ENCODE assay signal across 25 cellular contexts in genomic region chr3:30146978-30147377, GRCh38.
DNase-seq lines count a peak whose midpoint lies in the region; ATAC-seq, FAIRE-seq and TF ChIP-seq lines count a peak whose summit lies in the region.
"Had no signal": no experiment of that assay in that cellular context is flagged by ENCODE, and none has a peak within 500 bp of the region (broad histone marks: within the 10 kb centered on the region; RNA-seq: fewer than 3 reads in every experiment).

No MANE protein-coding gene starts in this region.

- peaks cover 2% of the 10 kb centered on the region for H3K9me3 Mint-ChIP-seq in astrocyte (ENCODE audit: unreplicated experiment)
- peaks cover 2% of the 10 kb centered on the region for H3K9me3 Mint-ChIP-seq in glutamatergic neuron (ENCODE audit: unreplicated experiment)
- no peaks in the 10 kb centered on the region for H3K9me3 Mint-ChIP-seq in CD14-positive monocyte
- no peaks in the 10 kb centered on the region for H3K9me3 Mint-ChIP-seq in activated naive CD8-positive, alpha-beta T cell treated with anti-CD3 and anti-CD28 coated beads for 36 hours

- H3F3A ChIP-seq in neural cell (ENCODE audit: insufficient read depth, low read length, poor library complexity, severe bottlenecking) = no peaks in the 10 kb centered on the region

- TF ChIP-seq RAD21 in A549 (conservative IDR thresholded peaks at IDR 0.05 in 1 of 2, IDR thresholded peaks at IDR 0.05 in 1 of 2) (no peak), neural cell (conservative IDR thresholded peaks at IDR 0.05) (no peak)

- H3K4me1 Mint-ChIP-seq in astrocyte (ENCODE audit: low read depth, unreplicated experiment) (peaks cover 3% of the 10 kb centered on the region), glutamatergic neuron (ENCODE audit: low read depth, unreplicated experiment) (peaks cover 7% of the 10 kb centered on the region), CD14-positive monocyte (no peaks in the 10 kb centered on the region)
- no peaks in the 10 kb centered on the region for H3K4me1 Mint-ChIP-seq in activated naive CD8-positive, alpha-beta T cell treated with anti-CD3 and anti-CD28 coated beads for 36 hours

- H3K4me3 ChIP-seq in A549 = no peak overlapping the region
- no peak overlapping the region for H3K4me3 ChIP-seq in GM12865 (ENCODE audit: low read depth, low read length)
- H3K4me3 ChIP-seq in astrocyte (ENCODE audit: insufficient read depth, low read depth, low read length) = no peak overlapping the region
- H3K4me3 ChIP-seq in neural cell (ENCODE audit: low read length) = no peak overlapping the region
- H3K4me3 ChIP-seq: GM23248, Peyer's patch, SK-N-MC had no signal

- H3K36me3 ChIP-seq in astrocyte (ENCODE audit: insufficient read depth, low read length) (no peaks in the 10 kb centered on the region), neural cell (ENCODE audit: insufficient read depth, low read length) (no peaks in the 10 kb centered on the region)
- H3K36me3 ChIP-seq: Peyer's patch had no signal

- TF ChIP-seq CTCF in A549 (IDR thresholded peaks at IDR 0.05) (no peak), GM12865 (IDR thresholded peaks at IDR 0.05; ENCODE audit: insufficient read depth, low read depth, low read length, missing control alignments) (no peak), astrocyte (IDR thresholded peaks at IDR 0.05; ENCODE audit: insufficient read depth, low read depth, low read length) (no peak), neural cell (IDR thresholded peaks at IDR 0.05; ENCODE audit: poor library complexity, severe bottlenecking) (no peak), glutamatergic neuron (IDR thresholded peaks at IDR 0.05; ENCODE audit: partially characterized antibody, unreplicated experiment) (no peak), CD14-positive monocyte (IDR thresholded peaks at IDR 0.05) (no peak)

- no peaks in the 10 kb centered on the region for H3K9me3 ChIP-seq in A549
- no peaks in the 10 kb centered on the region for H3K9me3 ChIP-seq in astrocyte (ENCODE audit: insufficient read depth, low read depth, low read length)
- H3K9me3 ChIP-seq in neural cell (ENCODE audit: low read length) = no peaks in the 10 kb centered on the region
- H3K9me3 ChIP-seq: Peyer's patch had no signal

- H3K4me3 Mint-ChIP-seq in astrocyte (ENCODE audit: unreplicated experiment) (no peak overlapping the region), glutamatergic neuron (ENCODE audit: unreplicated experiment) (no peak overlapping the region), CD14-positive monocyte (no peak overlapping the region)
- no peak overlapping the region for H3K4me3 Mint-ChIP-seq in activated naive CD8-positive, alpha-beta T cell treated with anti-CD3 and anti-CD28 coated beads for 36 hours

- DNase-seq in A549 (ENCODE audit: low read depth in 1 of 2, low spot score in 1 of 2) = no peak
- DNase-seq in GM12865 (ENCODE audit: low read depth) = peak; percentile 33
- peak; percentile 24 for DNase-seq in astrocyte (ENCODE audit: low read depth)
- DNase-seq in glutamatergic neuron = no peak
- no peak for DNase-seq in CD14-positive monocyte (ENCODE audit: low spot score)
- DNase-seq in activated naive CD8-positive, alpha-beta T cell treated with anti-CD3 and anti-CD28 coated beads for 36 hours = no peak
- DNase-seq: ACHN; AML-193; GDM1; GM23248; MM.1S; NCI-H1092; NCI-H1436 treated with DMSO at 0.1 percent for 48 hours; NCI-H2029; NCI-H2171 treated with DMSO at 0.1 percent for 48 hours; NCI-H446; NCI-H748 treated with DMSO at 0.1 percent for 48 hours; NK-92 treated with Interleukin-12 subunit alpha and Interleukin-12 subunit beta, amount 100 ng/mL, for 24 hours; Peyer's patch had no signal

- H3K27me3 Mint-ChIP-seq in astrocyte (ENCODE audit: low read depth, unreplicated experiment) (no peaks in the 10 kb centered on the region), glutamatergic neuron (ENCODE audit: unreplicated experiment) (peaks cover 1% of the 10 kb centered on the region), CD14-positive monocyte (ENCODE audit: low read depth in 3 of 3) (no peaks in the 10 kb centered on the region)
- no peaks in the 10 kb centered on the region for H3K27me3 Mint-ChIP-seq in activated naive CD8-positive, alpha-beta T cell treated with anti-CD3 and anti-CD28 coated beads for 36 hours

- peak; percentile 23 for FAIRE-seq in A549 (lab: Jason Lieb, UNC)
- FAIRE-seq in astrocyte (lab: Jason Lieb, UNC) = no peak
- FAIRE-seq: GM19239 had no signal

- ATAC-seq in A549 = no peak
- ATAC-seq: HCT116, Right ventricle myocardium inferior had no signal

- TF ChIP-seq EP300 in A549 (IDR thresholded peaks at IDR 0.05) = no peak
- peak; percentile 46 for TF ChIP-seq EP300 in neural cell (conservative IDR thresholded peaks at IDR 0.05; ENCODE audit: poor library complexity, severe bottlenecking)

- H3K4me2 ChIP-seq in A549 = no peak overlapping the region
- no peak overlapping the region for H3K4me2 ChIP-seq in astrocyte (ENCODE audit: low read length)
- H3K4me2 ChIP-seq in neural cell (ENCODE audit: low read length) = no peak overlapping the region

- H3K27me3 ChIP-seq in astrocyte (ENCODE audit: insufficient read depth, low read length) (no peaks in the 10 kb centered on the region), neural cell (ENCODE audit: insufficient read depth, low read depth, low read length) (no peaks in the 10 kb centered on the region)
- H3K27me3 ChIP-seq: Peyer's patch had no signal

- H4K20me1 ChIP-seq in astrocyte (ENCODE audit: insufficient read depth, low read length) (no peaks in the 10 kb centered on the region), neural cell (ENCODE audit: insufficient read depth) (no peaks in the 10 kb centered on the region)

- no peaks in the 10 kb centered on the region for H3K9me2 ChIP-seq in neural cell (ENCODE audit: insufficient read depth, low read length)

- H3K27ac ChIP-seq in A549 = no peak overlapping the region
- no peak overlapping the region for H3K27ac ChIP-seq in astrocyte (ENCODE audit: low read depth, low read length)
- no peak overlapping the region for H3K27ac ChIP-seq in neural cell (ENCODE audit: low read length)
- H3K27ac ChIP-seq: C4-2B, GM23248, Peyer's patch, SK-N-MC had no signal

- POLR2A ChIA-PET in A549 (lab: Yijun Ruan, JAX) = no interaction called here

- H3K4me1 ChIP-seq in A549 (0 out of 3 replicates have a peak, but pooled peaks cover 1% of the 10 kb centered on the region), astrocyte (ENCODE audit: insufficient read depth, low read length) (no peaks in the 10 kb centered on the region)
- H3K4me1 ChIP-seq: Peyer's patch had no signal

- H3K27ac Mint-ChIP-seq in astrocyte (ENCODE audit: unreplicated experiment) (no peak overlapping the region), glutamatergic neuron (ENCODE audit: unreplicated experiment) (no peak overlapping the region), CD14-positive monocyte (no peak overlapping the region)
- no peak overlapping the region for H3K27ac Mint-ChIP-seq in activated naive CD8-positive, alpha-beta T cell treated with anti-CD3 and anti-CD28 coated beads for 36 hours

- H2AFZ ChIP-seq in astrocyte (ENCODE audit: low read depth, low read length) (no peak overlapping the region), neural cell (ENCODE audit: low read depth, low read length) (no peak overlapping the region)
- H2AFZ ChIP-seq: GM23248 had no signal

- CTCF ChIA-PET in A549 (lab: Yijun Ruan, JAX) = interaction anchor here (0.9 kb wide), 1 partner anchor 17 kb away, joined by 4 read pairs; no protein-coding TSS in a partner anchor

- H3K9ac ChIP-seq in astrocyte (ENCODE audit: low read length) (no peak overlapping the region), neural cell (ENCODE audit: low read length) (no peak overlapping the region)
- H3K9ac ChIP-seq: GM23248 had no signal

- H3K36me3 Mint-ChIP-seq in astrocyte (ENCODE audit: low read depth, unreplicated experiment) (peaks cover 2% of the 10 kb centered on the region), glutamatergic neuron (ENCODE audit: unreplicated experiment) (no peaks in the 10 kb centered on the region), CD14-positive monocyte (no peaks in the 10 kb centered on the region)
- H3K36me3 Mint-ChIP-seq in activated naive CD8-positive, alpha-beta T cell treated with anti-CD3 and anti-CD28 coated beads for 36 hours = no peaks in the 10 kb centered on the region

- no peak for TF ChIP-seq POLR2A in A549 (IDR thresholded peaks at IDR 0.05; ENCODE audit: low read length)

- intact Hi-C loops in CD14-positive monocyte (cut with micrococcal nuclease) = no loop called here

- H3K79me2 ChIP-seq in astrocyte (ENCODE audit: insufficient read depth, low read length) = no peaks in the 10 kb centered on the region
- no peaks in the 10 kb centered on the region for H3K79me2 ChIP-seq in neural cell (replicated peaks; ENCODE audit: insufficient read depth, low read length)

TF ChIP-seq in A549, 52 proteins besides CTCF, POLR2A, EP300 and RAD21:
- no peak for TF ChIP-seq CEBPB (IDR thresholded peaks at IDR 0.05)

TF ChIP-seq in neural cell, 6 proteins besides CTCF, POLR2A, EP300 and RAD21 (continues in another document):
- TF ChIP-seq MXI1 (conservative IDR thresholded peaks at IDR 0.05; ENCODE audit: poor library complexity, severe bottlenecking) (no peak), REST (IDR thresholded peaks at IDR 0.05; ENCODE audit: borderline replicate concordance) (no peak), EZH2 (IDR thresholded peaks at IDR 0.05; ENCODE audit: borderline replicate concordance, insufficient read depth, low read length, poor library complexity, severe bottlenecking) (no peak), POLR2AphosphoS5 (IDR thresholded peaks at IDR 0.05) (no peak)

Comparison
In these comparisons a context has a peak if more than half of its experiments do, and no peak if none do; other contexts are left out.
1. DNase-seq: peak in GM12865 (single experiment) and astrocyte (single experiment); none in A549 (0 of 2), glutamatergic neuron (single experiment), CD14-positive monocyte (single experiment) and activated naive CD8-positive, alpha-beta T cell treated with anti-CD3 and anti-CD28 coated beads for 36 hours (single experiment).